1 cellular context compared by ENCODE assay signal in the genomic region with DNA sequence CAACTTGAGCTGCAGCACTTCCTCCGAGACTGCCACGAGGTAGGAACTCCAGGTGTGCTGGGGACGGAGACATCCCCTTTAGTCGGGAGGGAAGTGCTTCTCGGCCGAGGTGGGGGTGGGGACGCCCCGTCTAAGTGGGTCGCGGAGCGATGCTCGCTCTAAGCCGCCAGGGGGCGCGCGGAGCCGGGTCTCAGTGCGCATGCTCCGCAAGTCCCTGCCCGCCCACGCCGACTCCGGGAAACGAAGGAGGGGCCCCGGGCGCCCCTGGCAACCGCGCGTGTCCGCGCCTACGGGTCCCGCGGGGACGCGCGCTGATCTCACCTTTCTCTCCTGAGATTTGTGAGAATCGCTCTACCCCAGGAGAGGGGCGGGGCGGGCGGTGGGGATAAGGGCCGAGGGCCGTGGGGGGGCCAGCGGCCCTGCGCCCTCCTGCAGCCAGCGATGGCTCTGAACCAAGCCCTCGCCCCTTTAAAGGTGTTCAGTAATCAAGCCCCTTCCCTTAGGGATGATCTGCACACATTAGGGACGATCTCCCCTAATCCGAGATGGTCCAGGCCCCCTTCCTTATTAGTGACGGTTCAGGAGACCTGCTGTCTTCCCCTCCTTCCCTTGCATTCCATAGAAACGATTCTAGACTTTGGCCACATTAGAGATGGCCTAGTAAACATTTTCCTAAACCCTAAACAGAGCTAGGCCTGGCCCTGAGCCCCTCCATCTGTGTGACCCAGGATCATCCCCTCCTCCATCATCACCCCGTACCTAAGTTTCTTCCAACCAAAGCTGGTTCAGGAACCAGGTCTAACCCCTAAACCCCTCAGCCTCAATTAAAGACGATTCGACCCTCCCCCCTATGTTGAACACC.
TF ChIP-seq lines count a peak whose summit lies in the region.

No MANE protein-coding gene starts in this region.

TF ChIP-seq in HepG2, 621 proteins besides CTCF, POLR2A, EP300 and RAD21 (continued from another document and continues in another):
- TF ChIP-seq, protein P1, sequence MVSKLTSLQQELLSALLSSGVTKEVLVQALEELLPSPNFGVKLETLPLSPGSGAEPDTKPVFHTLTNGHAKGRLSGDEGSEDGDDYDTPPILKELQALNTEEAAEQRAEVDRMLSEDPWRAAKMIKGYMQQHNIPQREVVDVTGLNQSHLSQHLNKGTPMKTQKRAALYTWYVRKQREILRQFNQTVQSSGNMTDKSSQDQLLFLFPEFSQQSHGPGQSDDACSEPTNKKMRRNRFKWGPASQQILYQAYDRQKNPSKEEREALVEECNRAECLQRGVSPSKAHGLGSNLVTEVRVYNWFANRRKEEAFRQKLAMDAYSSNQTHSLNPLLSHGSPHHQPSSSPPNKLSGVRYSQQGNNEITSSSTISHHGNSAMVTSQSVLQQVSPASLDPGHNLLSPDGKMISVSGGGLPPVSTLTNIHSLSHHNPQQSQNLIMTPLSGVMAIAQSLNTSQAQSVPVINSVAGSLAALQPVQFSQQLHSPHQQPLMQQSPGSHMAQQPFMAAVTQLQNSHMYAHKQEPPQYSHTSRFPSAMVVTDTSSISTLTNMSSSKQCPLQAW (CRISPR knock-in tag; IDR thresholded peaks at IDR 0.05): peak; percentile 45; the same call in 1 of the 2 replicates
- TF ChIP-seq GRHL1 (CRISPR knock-in tag; conservative IDR thresholded peaks at IDR 0.05): no peak
- TF ChIP-seq TCF12 (IDR thresholded peaks at IDR 0.05): no peak
- no peak for TF ChIP-seq TCF12 (CRISPR knock-in tag; IDR thresholded peaks at IDR 0.05)
- TF ChIP-seq ZNF788 (CRISPR knock-in tag; IDR thresholded peaks at IDR 0.05; ENCODE audit: borderline replicate concordance): no peak
- no peak for TF ChIP-seq ZNF746 (CRISPR knock-in tag; IDR thresholded peaks at IDR 0.05)
- no peak for TF ChIP-seq FOXM1 (CRISPR knock-in tag; IDR thresholded peaks at IDR 0.05)
- no peak for TF ChIP-seq MAFF (IDR thresholded peaks at IDR 0.05; ENCODE audit: low read depth, low read length)
- no peak for TF ChIP-seq MYPOP (CRISPR knock-in tag; IDR thresholded peaks at IDR 0.05)
- TF ChIP-seq REST (IDR thresholded peaks at IDR 0.05; ENCODE audit: borderline replicate concordance in 1 of 2, low read depth in 1 of 2, low read length in 2 of 2): no peak; a peak in 1 of 4 replicates
- no peak for TF ChIP-seq ZNF576 (CRISPR knock-in tag; IDR thresholded peaks at IDR 0.05)
- TF ChIP-seq ZNF282 (IDR thresholded peaks at IDR 0.05; ENCODE audit: partially characterized antibody): no peak
- no peak for TF ChIP-seq TMF1 (CRISPR knock-in tag; IDR thresholded peaks at IDR 0.05; ENCODE audit: low read depth)
- no peak for TF ChIP-seq GMEB2 (CRISPR knock-in tag; IDR thresholded peaks at IDR 0.05; ENCODE audit: low read depth)
- 0 out of 2 replicates have a peak, but pooled peaks have one; percentile 43 for TF ChIP-seq ZNF501 (CRISPR knock-in tag; IDR thresholded peaks at IDR 0.05)
- TF ChIP-seq ZNF724P (CRISPR knock-in tag; IDR thresholded peaks at IDR 0.05; ENCODE audit: borderline replicate concordance): peak; percentile 74; the same call in 1 of the 2 replicates
- no peak for TF ChIP-seq ZNF383 (CRISPR knock-in tag; IDR thresholded peaks at IDR 0.05; ENCODE audit: borderline replicate concordance)
- TF ChIP-seq CBX2 (IDR thresholded peaks at IDR 0.05; ENCODE audit: low read depth, low read length): no peak
- no peak for TF ChIP-seq CBX2 (CRISPR knock-in tag; IDR thresholded peaks at IDR 0.05; ENCODE audit: low read depth)
- no peak for TF ChIP-seq ZNF749 (CRISPR knock-in tag; IDR thresholded peaks at IDR 0.05; ENCODE audit: borderline replicate concordance)
- TF ChIP-seq ZNF562 (CRISPR knock-in tag; IDR thresholded peaks at IDR 0.05; ENCODE audit: borderline replicate concordance): no peak
- no peak for TF ChIP-seq HHEX (CRISPR knock-in tag; IDR thresholded peaks at IDR 0.05)
- TF ChIP-seq ZNF644 (CRISPR knock-in tag; IDR thresholded peaks at IDR 0.05; ENCODE audit: low read depth): no peak
- no peak for TF ChIP-seq SP1 (IDR thresholded peaks at IDR 0.05)
- 0 out of 2 replicates have a peak, but pooled peaks have one; percentile 19 for TF ChIP-seq SP1 (CRISPR knock-in tag; IDR thresholded peaks at IDR 0.05)
- TF ChIP-seq ZNF510 (CRISPR knock-in tag; IDR thresholded peaks at IDR 0.05; ENCODE audit: low read depth): no peak
- TF ChIP-seq ZNF570 (CRISPR knock-in tag; IDR thresholded peaks at IDR 0.05; ENCODE audit: borderline replicate concordance): no peak
- TF ChIP-seq ATAD3A (CRISPR knock-in tag; IDR thresholded peaks at IDR 0.05): no peak
- TF ChIP-seq, protein P2, sequence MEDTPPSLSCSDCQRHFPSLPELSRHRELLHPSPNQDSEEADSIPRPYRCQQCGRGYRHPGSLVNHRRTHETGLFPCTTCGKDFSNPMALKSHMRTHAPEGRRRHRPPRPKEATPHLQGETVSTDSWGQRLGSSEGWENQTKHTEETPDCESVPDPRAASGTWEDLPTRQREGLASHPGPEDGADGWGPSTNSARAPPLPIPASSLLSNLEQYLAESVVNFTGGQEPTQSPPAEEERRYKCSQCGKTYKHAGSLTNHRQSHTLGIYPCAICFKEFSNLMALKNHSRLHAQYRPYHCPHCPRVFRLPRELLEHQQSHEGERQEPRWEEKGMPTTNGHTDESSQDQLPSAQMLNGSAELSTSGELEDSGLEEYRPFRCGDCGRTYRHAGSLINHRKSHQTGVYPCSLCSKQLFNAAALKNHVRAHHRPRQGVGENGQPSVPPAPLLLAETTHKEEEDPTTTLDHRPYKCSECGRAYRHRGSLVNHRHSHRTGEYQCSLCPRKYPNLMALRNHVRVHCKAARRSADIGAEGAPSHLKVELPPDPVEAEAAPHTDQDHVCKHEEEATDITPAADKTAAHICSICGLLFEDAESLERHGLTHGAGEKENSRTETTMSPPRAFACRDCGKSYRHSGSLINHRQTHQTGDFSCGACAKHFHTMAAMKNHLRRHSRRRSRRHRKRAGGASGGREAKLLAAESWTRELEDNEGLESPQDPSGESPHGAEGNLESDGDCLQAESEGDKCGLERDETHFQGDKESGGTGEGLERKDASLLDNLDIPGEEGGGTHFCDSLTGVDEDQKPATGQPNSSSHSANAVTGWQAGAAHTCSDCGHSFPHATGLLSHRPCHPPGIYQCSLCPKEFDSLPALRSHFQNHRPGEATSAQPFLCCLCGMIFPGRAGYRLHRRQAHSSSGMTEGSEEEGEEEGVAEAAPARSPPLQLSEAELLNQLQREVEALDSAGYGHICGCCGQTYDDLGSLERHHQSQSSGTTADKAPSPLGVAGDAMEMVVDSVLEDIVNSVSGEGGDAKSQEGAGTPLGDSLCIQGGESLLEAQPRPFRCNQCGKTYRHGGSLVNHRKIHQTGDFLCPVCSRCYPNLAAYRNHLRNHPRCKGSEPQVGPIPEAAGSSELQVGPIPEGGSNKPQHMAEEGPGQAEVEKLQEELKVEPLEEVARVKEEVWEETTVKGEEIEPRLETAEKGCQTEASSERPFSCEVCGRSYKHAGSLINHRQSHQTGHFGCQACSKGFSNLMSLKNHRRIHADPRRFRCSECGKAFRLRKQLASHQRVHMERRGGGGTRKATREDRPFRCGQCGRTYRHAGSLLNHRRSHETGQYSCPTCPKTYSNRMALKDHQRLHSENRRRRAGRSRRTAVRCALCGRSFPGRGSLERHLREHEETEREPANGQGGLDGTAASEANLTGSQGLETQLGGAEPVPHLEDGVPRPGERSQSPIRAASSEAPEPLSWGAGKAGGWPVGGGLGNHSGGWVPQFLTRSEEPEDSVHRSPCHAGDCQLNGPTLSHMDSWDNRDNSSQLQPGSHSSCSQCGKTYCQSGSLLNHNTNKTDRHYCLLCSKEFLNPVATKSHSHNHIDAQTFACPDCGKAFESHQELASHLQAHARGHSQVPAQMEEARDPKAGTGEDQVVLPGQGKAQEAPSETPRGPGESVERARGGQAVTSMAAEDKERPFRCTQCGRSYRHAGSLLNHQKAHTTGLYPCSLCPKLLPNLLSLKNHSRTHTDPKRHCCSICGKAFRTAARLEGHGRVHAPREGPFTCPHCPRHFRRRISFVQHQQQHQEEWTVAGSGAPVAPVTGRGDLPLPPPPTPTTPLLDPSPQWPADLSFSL (CRISPR knock-in tag; IDR thresholded peaks at IDR 0.05): no peak
- no peak for TF ChIP-seq ZEB1 (IDR thresholded peaks at IDR 0.05; ENCODE audit: insufficient replicate concordance, low read depth)
- TF ChIP-seq SMARCE1 (IDR thresholded peaks at IDR 0.05; ENCODE audit: borderline replicate concordance): no peak
- TF ChIP-seq MXI1 (IDR thresholded peaks at IDR 0.05; ENCODE audit: borderline replicate concordance, low read depth, low read length): peak; percentile 94; the same call in 2 of the 3 replicates
- no peak for TF ChIP-seq ZNF567 (CRISPR knock-in tag; IDR thresholded peaks at IDR 0.05; ENCODE audit: borderline replicate concordance)
- no peak for TF ChIP-seq JUND (CRISPR knock-in tag; IDR thresholded peaks at IDR 0.05)
- TF ChIP-seq, protein P3, sequence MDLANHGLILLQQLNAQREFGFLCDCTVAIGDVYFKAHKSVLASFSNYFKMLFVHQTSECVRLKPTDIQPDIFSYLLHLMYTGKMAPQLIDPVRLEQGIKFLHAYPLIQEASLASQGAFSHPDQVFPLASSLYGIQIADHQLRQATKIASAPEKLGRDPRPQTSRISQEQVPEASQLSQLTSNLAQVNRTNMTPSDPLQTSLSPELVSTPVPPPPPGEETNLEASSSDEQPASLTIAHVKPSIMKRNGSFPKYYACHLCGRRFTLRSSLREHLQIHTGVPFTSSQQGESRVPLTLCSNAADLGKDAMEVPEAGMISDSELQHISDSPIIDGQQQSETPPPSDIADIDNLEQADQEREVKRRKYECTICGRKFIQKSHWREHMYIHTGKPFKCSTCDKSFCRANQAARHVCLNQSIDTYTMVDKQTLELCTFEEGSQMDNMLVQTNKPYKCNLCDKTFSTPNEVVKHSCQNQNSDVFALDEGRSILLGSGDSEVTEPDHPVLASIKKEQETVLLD (CRISPR knock-in tag; IDR thresholded peaks at IDR 0.05; ENCODE audit: low read depth): no peak
- TF ChIP-seq, protein P4, sequence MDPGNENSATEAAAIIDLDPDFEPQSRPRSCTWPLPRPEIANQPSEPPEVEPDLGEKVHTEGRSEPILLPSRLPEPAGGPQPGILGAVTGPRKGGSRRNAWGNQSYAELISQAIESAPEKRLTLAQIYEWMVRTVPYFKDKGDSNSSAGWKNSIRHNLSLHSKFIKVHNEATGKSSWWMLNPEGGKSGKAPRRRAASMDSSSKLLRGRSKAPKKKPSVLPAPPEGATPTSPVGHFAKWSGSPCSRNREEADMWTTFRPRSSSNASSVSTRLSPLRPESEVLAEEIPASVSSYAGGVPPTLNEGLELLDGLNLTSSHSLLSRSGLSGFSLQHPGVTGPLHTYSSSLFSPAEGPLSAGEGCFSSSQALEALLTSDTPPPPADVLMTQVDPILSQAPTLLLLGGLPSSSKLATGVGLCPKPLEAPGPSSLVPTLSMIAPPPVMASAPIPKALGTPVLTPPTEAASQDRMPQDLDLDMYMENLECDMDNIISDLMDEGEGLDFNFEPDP (CRISPR knock-in tag; conservative IDR thresholded peaks at IDR 0.05): no peak
- TF ChIP-seq ESRRA (CRISPR knock-in tag; IDR thresholded peaks at IDR 0.05; ENCODE audit: low read depth): no peak
- TF ChIP-seq ZFY (CRISPR knock-in tag; IDR thresholded peaks at IDR 0.05): no peak
